In the genomic region with DNA sequence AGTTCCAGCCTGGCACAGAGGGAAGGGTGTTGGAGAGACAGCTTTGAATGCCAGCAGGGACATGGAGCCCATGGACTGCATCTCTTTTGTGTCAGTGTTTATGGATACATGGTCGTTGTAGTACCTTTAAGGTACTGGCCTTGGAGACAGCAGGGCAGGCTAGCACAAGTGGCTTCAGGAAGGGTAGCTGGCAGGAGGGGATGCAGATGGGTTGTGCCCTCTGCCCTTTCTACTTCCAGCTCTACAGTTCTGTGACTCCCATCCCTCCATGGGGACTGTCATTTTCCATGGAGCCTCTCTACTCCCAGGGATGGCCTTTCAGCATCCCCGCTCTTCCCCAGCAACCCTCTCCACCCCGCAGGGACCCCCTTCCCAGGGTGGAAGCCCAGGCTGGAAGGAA, we compare ENCODE assay signal across 20 cellular contexts. TPM values are rescaled to one million over a fixed set of nuclear protein-coding genes. Genes with fewer than 3 reads are reported as not detected.
DNase-seq lines count a peak whose midpoint lies in the region; ATAC-seq and TF ChIP-seq lines count a peak whose summit lies in the region.
"Had no signal": no experiment of that assay in that cellular context is flagged by ENCODE, and none has a peak within 500 bp of the region (broad histone marks: within the 10 kb centered on the region; RNA-seq: fewer than 3 reads in every experiment).

No MANE protein-coding gene starts in this region.

- CTCF ChIA-PET in HEK293T (lab: Yijun Ruan, JAX): interaction anchor here (0.9 kb wide), 1 partner anchor 212 kb away, joined by 3 read pairs; no protein-coding TSS in a partner anchor

- H3K27me3 ChIP-seq in H7 (ENCODE audit: control insufficient read depth, insufficient read depth, low read length) (peaks cover 24% of the 10 kb centered on the region), WERI-Rb-1 (ENCODE audit: insufficient read depth, low read depth, severe bottlenecking) (no peaks in the 10 kb centered on the region), endodermal cell (ENCODE audit: control insufficient read depth, insufficient read depth, low read length, poor library complexity, severe bottlenecking) (peaks cover 20% of the 10 kb centered on the region)
- H3K27me3 ChIP-seq: SJCRH30 had no signal

- H3K9me3 ChIP-seq in WERI-Rb-1 (ENCODE audit: severe bottlenecking) (no peaks in the 10 kb centered on the region), endodermal cell (ENCODE audit: control insufficient read depth, low read length) (no peaks in the 10 kb centered on the region), mucosa of descending colon (no peaks in the 10 kb centered on the region)
- H3K9me3 ChIP-seq: SJCRH30 had no signal

- H3K27me3 Mint-ChIP-seq in endodermal cell (ENCODE audit: insufficient read depth) (peaks cover 47% of the 10 kb centered on the region), osteocyte (ENCODE audit: unreplicated experiment) (peaks cover 20% of the 10 kb centered on the region)

- H3K36me3 ChIP-seq in H7 (replicated peaks; ENCODE audit: control insufficient read depth, insufficient read depth, low read length): no peaks in the 10 kb centered on the region
- H3K36me3 ChIP-seq in WERI-Rb-1: no peaks in the 10 kb centered on the region
- no peaks in the 10 kb centered on the region for H3K36me3 ChIP-seq in endodermal cell (ENCODE audit: control insufficient read depth, insufficient read depth, low read length)
- H3K36me3 ChIP-seq in mucosa of descending colon (ENCODE audit: low read depth): no peaks in the 10 kb centered on the region
- H3K36me3 ChIP-seq: SJCRH30 had no signal

- no peak overlapping the region for H3K4me3 Mint-ChIP-seq in endodermal cell
- H3K4me3 Mint-ChIP-seq in osteocyte (ENCODE audit: unreplicated experiment): no peak overlapping the region
- H3K4me3 Mint-ChIP-seq: IgD-negative memory B cell had no signal

- intact Hi-C loops in mucosa of descending colon (cut with DNase I, micrococcal nuclease): loop anchor here in 1 of 2 donors (10.0 kb wide), 1 partner anchor 288 kb away; no protein-coding TSS in a partner anchor

- no peak overlapping the region for H3K27ac ChIP-seq in WERI-Rb-1
- no peak overlapping the region for H3K27ac ChIP-seq in endodermal cell (ENCODE audit: low read depth, low read length)
- H3K27ac ChIP-seq: SJCRH30 had no signal

- 93% methylated on average over 3 of the region's 3 CpGs; no CpG with 5 or more reads in 1 of the 2 experiments for WGBS in endodermal cell (ENCODE audit: insufficient coverage in 1 of 2, insufficient read length in 1 of 2), 2 experiments

- ATAC-seq in esophagus mucosa: no peak
- ATAC-seq in mucosa of descending colon: no peak
- ATAC-seq: Panc1 had no signal

- DNase-seq in H7 (peak; percentile 27), WERI-Rb-1 (peak; percentile 2), endodermal cell (peak; percentile 38), osteocyte (ENCODE audit: extremely low spot score, unreplicated experiment) (peak; percentile 48), HEK293T (ENCODE audit: extremely low spot score) (no peak), mucosa of descending colon (no peak)
- DNase-seq: CD4-positive, CD25-positive, alpha-beta regulatory T cell; COR-L47; DMS 273 treated with DMSO at 0.1 percent for 48 hours; GOT3; NCI-H1105; NCI-H146; NCI-H2029 treated with DMSO at 0.1 percent for 48 hours; NCI-H226; NCI-H510A treated with DMSO at 0.1 percent for 48 hours; NCI-H748 treated with DMSO at 0.1 percent for 48 hours had no signal

- H3K9ac ChIP-seq in endodermal cell (ENCODE audit: extremely low read depth, low read length, poor library complexity, severe bottlenecking): no peak overlapping the region

- H3K27ac Mint-ChIP-seq in endodermal cell (no peak overlapping the region), osteocyte (ENCODE audit: unreplicated experiment) (no peak overlapping the region)
- H3K27ac Mint-ChIP-seq: IgD-negative memory B cell had no signal

- TF ChIP-seq CTCF in WERI-Rb-1 (IDR thresholded peaks at IDR 0.05; ENCODE audit: low read depth, low read length): no peak
- TF ChIP-seq CTCF in endodermal cell (conservative IDR thresholded peaks at IDR 0.05): no peak
- no peak for TF ChIP-seq CTCF in osteocyte (IDR thresholded peaks at IDR 0.05)
- no peak for TF ChIP-seq CTCF in mucosa of descending colon (IDR thresholded peaks at IDR 0.05)

- H3K4me3 ChIP-seq in H7 (ENCODE audit: insufficient read depth, low read depth, low read length) (no peak overlapping the region), WERI-Rb-1 (ENCODE audit: low read depth, low read length) (no peak overlapping the region), endodermal cell (ENCODE audit: low read length) (no peak overlapping the region), mucosa of descending colon (no peak overlapping the region)
- H3K4me3 ChIP-seq: SJCRH30 had no signal

- H3K36me3 Mint-ChIP-seq in endodermal cell (ENCODE audit: low read depth) (no peaks in the 10 kb centered on the region), osteocyte (ENCODE audit: unreplicated experiment) (no peaks in the 10 kb centered on the region)
- H3K36me3 Mint-ChIP-seq: IgD-negative memory B cell had no signal

- POLR2A ChIA-PET in HEK293T (lab: Yijun Ruan, JAX): no interaction called here

- H3K4me1 ChIP-seq in endodermal cell (ENCODE audit: control insufficient read depth, insufficient read depth, low read length) (no peaks in the 10 kb centered on the region), mucosa of descending colon (ENCODE audit: low read depth) (no peaks in the 10 kb centered on the region)

- H3K4me1 Mint-ChIP-seq in endodermal cell: no peaks in the 10 kb centered on the region
- peaks cover 5% of the 10 kb centered on the region for H3K4me1 Mint-ChIP-seq in osteocyte (ENCODE audit: unreplicated experiment)

- no peaks in the 10 kb centered on the region for H3K9me3 Mint-ChIP-seq in endodermal cell
- no peaks in the 10 kb centered on the region for H3K9me3 Mint-ChIP-seq in osteocyte (ENCODE audit: unreplicated experiment)
- H3K9me3 Mint-ChIP-seq: CD4-positive, CD25-positive, alpha-beta regulatory T cell; IgD-negative memory B cell had no signal

TF ChIP-seq in HEK293T, 16 proteins besides CTCF, POLR2A, EP300 and RAD21:
- TF ChIP-seq LEF1 (IDR thresholded peaks at IDR 0.05; ENCODE audit: borderline replicate concordance): no peak
- no peak for TF ChIP-seq SP1 (IDR thresholded peaks at IDR 0.05)
- no peak for TF ChIP-seq FOXA1 (IDR thresholded peaks at IDR 0.05)
- TF ChIP-seq SUZ12 (IDR thresholded peaks at IDR 0.05): no peak
- no peak for TF ChIP-seq BHLHE40 (IDR thresholded peaks at IDR 0.05; ENCODE audit: borderline replicate concordance)
- no peak for TF ChIP-seq L3MBTL2 (conservative IDR thresholded peaks at IDR 0.05)
- no peak for TF ChIP-seq ZNF384 (IDR thresholded peaks at IDR 0.05)

RNA-seq across cellular contexts. Expression of gene POLL, which starts 25.1 kb away (rescaled TPM):
- total RNA-seq in H7 (2014; rRNA removed; shearing (Covaris generic)): 24.9 and 25.0 TPM in 2 replicates
- 10 to 100 TPM; 51.8 to 59.3 TPM for total RNA-seq in endodermal cell
- polyA plus RNA-seq in endodermal cell (2013, experiment 1 of 2): 39.0 TPM
- 28.8 TPM for polyA plus RNA-seq in endodermal cell (2013, experiment 2 of 2)
- 35.0 and 36.8 TPM in 2 replicates for total RNA-seq in osteocyte
- total RNA-seq in esophagus mucosa: 13.5 TPM
- total RNA-seq in mucosa of descending colon: 10 to 100 TPM; 27.2 to 36.1 (median 32.1) TPM

RNA-seq across cellular contexts. Expression of gene DPCD, which starts 25.1 kb away (rescaled TPM):
- 33.4 and 48.7 TPM in 2 replicates for total RNA-seq in H7 (2014; rRNA removed; shearing (Covaris generic))
- total RNA-seq in endodermal cell: 10 to 100 TPM; 33.3 to 52.0 TPM
- 43.1 TPM for polyA plus RNA-seq in endodermal cell (2013, experiment 1 of 2)
- 46.7 TPM for polyA plus RNA-seq in endodermal cell (2013, experiment 2 of 2)
- total RNA-seq in osteocyte: 14.9 and 15.3 TPM in 2 replicates
- total RNA-seq in esophagus mucosa: 19.0 TPM
- 10 to 100 TPM in 1 of 3 donors, 1 to 10 TPM in 2; 6.8 to 12.3 (median 9.9) TPM for total RNA-seq in mucosa of descending colon
- total RNA-seq: CD4-positive, CD25-positive, alpha-beta regulatory T cell had no signal

Comparison
In these comparisons a context has a peak if more than half of its experiments do, and no peak if none do; other contexts are left out.
1. DNase-seq: peak in H7 (single experiment), WERI-Rb-1 (single experiment), endodermal cell (single experiment) and osteocyte (single experiment); none in HEK293T (single experiment) and mucosa of descending colon (0 of 3).